8 cellular contexts compared by ENCODE assay signal in the genomic region with DNA sequence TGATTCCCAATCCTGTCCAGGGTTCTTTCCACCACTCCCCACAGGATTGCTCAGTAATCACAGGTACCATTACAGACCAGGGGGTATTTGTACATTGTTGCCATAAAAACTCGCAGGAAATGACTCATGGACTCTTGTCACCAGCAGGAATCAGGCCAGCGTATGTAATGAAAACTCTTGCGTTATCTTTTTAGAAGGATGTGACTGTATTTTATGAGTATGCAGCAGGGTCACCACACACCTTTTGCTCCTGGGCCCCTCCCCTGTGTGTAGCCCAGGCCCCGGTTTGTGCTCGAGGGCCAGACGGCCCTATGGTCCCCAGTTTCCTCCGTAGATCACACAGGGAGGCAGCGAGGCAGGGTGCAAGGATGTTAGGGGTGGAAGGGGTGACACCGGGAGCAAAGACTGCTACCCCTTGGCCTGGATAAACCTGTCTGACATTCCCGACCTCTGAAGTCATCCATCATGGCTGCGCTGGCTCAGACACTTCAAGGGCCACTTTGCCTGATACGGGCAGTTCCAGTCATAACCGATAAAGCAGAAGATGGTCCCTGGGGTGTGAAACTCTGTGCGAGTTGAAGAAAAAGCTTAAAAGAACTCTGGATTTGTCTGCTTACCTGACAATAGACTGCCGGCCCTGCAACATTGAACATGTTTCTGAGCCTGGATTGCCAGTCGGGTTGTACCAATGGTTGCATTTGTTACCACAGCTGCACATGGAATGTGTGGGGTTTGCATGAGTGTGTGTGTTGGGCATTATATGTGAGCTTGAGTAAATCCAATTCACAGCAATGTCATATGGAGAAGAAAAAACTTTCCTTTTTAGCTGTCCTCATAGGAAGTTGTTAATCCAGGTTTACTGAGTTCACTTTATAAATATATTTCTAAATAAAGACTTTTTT. TPM values are rescaled to one million over a fixed set of nuclear protein-coding genes. Genes with fewer than 3 reads are reported as not detected.
DNase-seq lines count a peak whose midpoint lies in the region; ATAC-seq and TF ChIP-seq lines count a peak whose summit lies in the region.

No MANE protein-coding gene starts in this region.

- peaks cover 0 to 15% (median 0%) of the 10 kb centered on the region in 11 experiments; a peak in 6 of 22 replicates for H3K36me3 ChIP-seq in BLaER1 treated with 17β-estradiol and CSF1 and Interleukin-3, amounts not matched to agents 10 nM and 100 nM

- DNase-seq in HuH-7 (ENCODE audit: low spot score) = peak; percentile 44
- no peak for DNase-seq in activated T-helper 1 cell treated with anti-CD3 and anti-CD28 coated beads, Interleukin-12 subunit alpha, Interleukin-12 subunit beta, Interleukin-2, Interleukin-4 antibody, amounts not matched to agents 30 ng/mL and 10 ng/mL and 1 ng/mL, durations not matched to agents 14 hours and 24 hours and 36 hours (ENCODE audit: low spot score)
- peak; percentile 92 for DNase-seq in islet precursor cell
- no peak for DNase-seq in WTC11 (ENCODE audit: low spot score)

- intact Hi-C loops in activated T-helper 1 cell treated with anti-CD3 and anti-CD28 coated beads, Interleukin-12 subunit alpha, Interleukin-12 subunit beta, Interleukin-2, Interleukin-4 antibody, amounts not matched to agents 30 ng/mL and 10 ng/mL and 1 ng/mL, durations not matched to agents 14 hours and 24 hours and 36 hours (cut with micrococcal nuclease) = loop anchor here (1.0 kb wide), 1 partner anchor 8 kb away; no protein-coding TSS in a partner anchor

- peak overlapping the region in 1 of 11 experiments; percentile 2; a peak in 1 of 22 replicates for H3K9ac ChIP-seq in BLaER1 treated with 17β-estradiol and CSF1 and Interleukin-3, amounts not matched to agents 10 nM and 100 nM

- no peak for TF ChIP-seq CTCF in WTC11 (IDR thresholded peaks at IDR 0.05)

- H4K20me1 ChIP-seq in BLaER1 treated with 17β-estradiol and CSF1 and Interleukin-3, amounts not matched to agents 10 nM and 100 nM = no peaks in the 10 kb centered on the region

- no peaks in the 10 kb centered on the region for H3K9me3 Mint-ChIP-seq in activated T-helper 1 cell treated with anti-CD3 and anti-CD28 coated beads, Interleukin-12 subunit alpha, Interleukin-12 subunit beta, Interleukin-2, Interleukin-4 antibody, amounts not matched to agents 30 ng/mL and 10 ng/mL and 1 ng/mL, durations not matched to agents 14 hours and 24 hours and 36 hours
- peaks cover 3% of the 10 kb centered on the region for H3K9me3 Mint-ChIP-seq in WTC11

- H3K4me2 ChIP-seq in BLaER1 treated with 17β-estradiol and CSF1 and Interleukin-3, amounts not matched to agents 10 nM and 100 nM = peak overlapping the region in 10 of 11 experiments; percentile 29 to 85 (median 63); a peak in 16 of 22 replicates

- ATAC-seq in GM18858 (IDR thresholded peaks at IDR 0.05; ENCODE audit: unreplicated experiment) (no peak), GM21529 (IDR thresholded peaks at IDR 0.05; ENCODE audit: unreplicated experiment) (no peak), GM19467 (IDR thresholded peaks at IDR 0.05; ENCODE audit: unreplicated experiment) (no peak), WTC11 (no peak)

- POLR2A ChIA-PET in WTC11 (lab: Charles Lee) = no interaction called here

- H3K27ac ChIP-seq in BLaER1 treated with 17β-estradiol and CSF1 and Interleukin-3, amounts not matched to agents 10 nM and 100 nM = peak overlapping the region in 5 of 11 experiments; percentile 4 to 61 (median 43); a peak in 7 of 22 replicates

- peaks cover 48% of the 10 kb centered on the region for H3K36me3 Mint-ChIP-seq in activated T-helper 1 cell treated with anti-CD3 and anti-CD28 coated beads, Interleukin-12 subunit alpha, Interleukin-12 subunit beta, Interleukin-2, Interleukin-4 antibody, amounts not matched to agents 30 ng/mL and 10 ng/mL and 1 ng/mL, durations not matched to agents 14 hours and 24 hours and 36 hours (ENCODE audit: low read depth)
- H3K36me3 Mint-ChIP-seq in WTC11 = no peaks in the 10 kb centered on the region

- H3K9me3 ChIP-seq in BLaER1 treated with 17β-estradiol and CSF1 and Interleukin-3, amounts not matched to agents 10 nM and 100 nM (replicated peaks in 1 of 11) = peaks cover 0 to 6% (median 3%) of the 10 kb centered on the region in 11 experiments; a peak in 5 of 22 replicates

- peaks cover 0 to 80% (median 35%) of the 10 kb centered on the region in 10 experiments; a peak in 15 of 20 replicates for H3K4me1 ChIP-seq in BLaER1 treated with 17β-estradiol and CSF1 and Interleukin-3, amounts not matched to agents 10 nM and 100 nM

- peaks cover 67% of the 10 kb centered on the region for H3K4me1 Mint-ChIP-seq in activated T-helper 1 cell treated with anti-CD3 and anti-CD28 coated beads, Interleukin-12 subunit alpha, Interleukin-12 subunit beta, Interleukin-2, Interleukin-4 antibody, amounts not matched to agents 30 ng/mL and 10 ng/mL and 1 ng/mL, durations not matched to agents 14 hours and 24 hours and 36 hours (ENCODE audit: low read depth)
- peaks cover under 1% of the 10 kb centered on the region for H3K4me1 Mint-ChIP-seq in WTC11

- H3K4me3 ChIP-seq in BLaER1 treated with 17β-estradiol and CSF1 and Interleukin-3, amounts not matched to agents 10 nM and 100 nM = peak overlapping the region in 1 of 10 experiments; percentile 24; a peak in 1 of 20 replicates

- H3K27me3 ChIP-seq in BLaER1 treated with 17β-estradiol and CSF1 and Interleukin-3, amounts not matched to agents 10 nM and 100 nM = no peaks in the 10 kb centered on the region

- H3K27ac Mint-ChIP-seq in activated T-helper 1 cell treated with anti-CD3 and anti-CD28 coated beads, Interleukin-12 subunit alpha, Interleukin-12 subunit beta, Interleukin-2, Interleukin-4 antibody, amounts not matched to agents 30 ng/mL and 10 ng/mL and 1 ng/mL, durations not matched to agents 14 hours and 24 hours and 36 hours = peak overlapping the region; percentile 79
- H3K27ac Mint-ChIP-seq in WTC11 = no peak overlapping the region

- CTCF ChIA-PET in WTC11 (lab: Charles Lee) = no interaction called here

- no peaks in the 10 kb centered on the region for H3K27me3 Mint-ChIP-seq in activated T-helper 1 cell treated with anti-CD3 and anti-CD28 coated beads, Interleukin-12 subunit alpha, Interleukin-12 subunit beta, Interleukin-2, Interleukin-4 antibody, amounts not matched to agents 30 ng/mL and 10 ng/mL and 1 ng/mL, durations not matched to agents 14 hours and 24 hours and 36 hours (ENCODE audit: insufficient read depth)
- H3K27me3 Mint-ChIP-seq in WTC11 (ENCODE audit: low read depth) = no peaks in the 10 kb centered on the region

- H3K4me3 Mint-ChIP-seq in activated T-helper 1 cell treated with anti-CD3 and anti-CD28 coated beads, Interleukin-12 subunit alpha, Interleukin-12 subunit beta, Interleukin-2, Interleukin-4 antibody, amounts not matched to agents 30 ng/mL and 10 ng/mL and 1 ng/mL, durations not matched to agents 14 hours and 24 hours and 36 hours = peak overlapping the region; percentile 17
- no peak overlapping the region for H3K4me3 Mint-ChIP-seq in WTC11

TF ChIP-seq in WTC11, 78 proteins besides CTCF, POLR2A, EP300 and RAD21 (continues in another document):
- no peak for TF ChIP-seq GTF2I (CRISPR knock-in tag; conservative IDR thresholded peaks at IDR 0.05)
- TF ChIP-seq, protein P1, sequence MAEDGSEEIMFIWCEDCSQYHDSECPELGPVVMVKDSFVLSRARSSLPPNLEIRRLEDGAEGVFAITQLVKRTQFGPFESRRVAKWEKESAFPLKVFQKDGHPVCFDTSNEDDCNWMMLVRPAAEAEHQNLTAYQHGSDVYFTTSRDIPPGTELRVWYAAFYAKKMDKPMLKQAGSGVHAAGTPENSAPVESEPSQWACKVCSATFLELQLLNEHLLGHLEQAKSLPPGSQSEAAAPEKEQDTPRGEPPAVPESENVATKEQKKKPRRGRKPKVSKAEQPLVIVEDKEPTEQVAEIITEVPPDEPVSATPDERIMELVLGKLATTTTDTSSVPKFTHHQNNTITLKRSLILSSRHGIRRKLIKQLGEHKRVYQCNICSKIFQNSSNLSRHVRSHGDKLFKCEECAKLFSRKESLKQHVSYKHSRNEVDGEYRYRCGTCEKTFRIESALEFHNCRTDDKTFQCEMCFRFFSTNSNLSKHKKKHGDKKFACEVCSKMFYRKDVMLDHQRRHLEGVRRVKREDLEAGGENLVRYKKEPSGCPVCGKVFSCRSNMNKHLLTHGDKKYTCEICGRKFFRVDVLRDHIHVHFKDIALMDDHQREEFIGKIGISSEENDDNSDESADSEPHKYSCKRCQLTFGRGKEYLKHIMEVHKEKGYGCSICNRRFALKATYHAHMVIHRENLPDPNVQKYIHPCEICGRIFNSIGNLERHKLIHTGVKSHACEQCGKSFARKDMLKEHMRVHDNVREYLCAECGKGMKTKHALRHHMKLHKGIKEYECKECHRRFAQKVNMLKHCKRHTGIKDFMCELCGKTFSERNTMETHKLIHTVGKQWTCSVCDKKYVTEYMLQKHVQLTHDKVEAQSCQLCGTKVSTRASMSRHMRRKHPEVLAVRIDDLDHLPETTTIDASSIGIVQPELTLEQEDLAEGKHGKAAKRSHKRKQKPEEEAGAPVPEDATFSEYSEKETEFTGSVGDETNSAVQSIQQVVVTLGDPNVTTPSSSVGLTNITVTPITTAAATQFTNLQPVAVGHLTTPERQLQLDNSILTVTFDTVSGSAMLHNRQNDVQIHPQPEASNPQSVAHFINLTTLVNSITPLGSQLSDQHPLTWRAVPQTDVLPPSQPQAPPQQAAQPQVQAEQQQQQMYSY (CRISPR knock-in tag; IDR thresholded peaks at IDR 0.05) = no peak
- no peak for TF ChIP-seq RELA (CRISPR knock-in tag; IDR thresholded peaks at IDR 0.05; ENCODE audit: borderline replicate concordance)
- no peak for TF ChIP-seq SMAD3 (CRISPR knock-in tag; IDR thresholded peaks at IDR 0.05; ENCODE audit: borderline replicate concordance)

RNA-seq across cellular contexts. Expression of a gene that starts 57.0 kb away (rescaled TPM):
- total RNA-seq in activated T-helper 1 cell treated with anti-CD3 and anti-CD28 coated beads, Interleukin-12 subunit alpha, Interleukin-12 subunit beta, Interleukin-2, Interleukin-4 antibody, amounts not matched to agents 30 ng/mL and 10 ng/mL and 1 ng/mL, durations not matched to agents 14 hours and 24 hours and 36 hours = 595 and 619 TPM in 2 replicates
- 2.2 to 3.1 TPM (median 2.6 TPM) in 3 replicates for total RNA-seq in WTC11 (2021)

Comparison
In these comparisons a context has a peak if more than half of its experiments do, and no peak if none do; other contexts are left out.
1. DNase-seq: peak in HuH-7 (single experiment) and islet precursor cell (single experiment); none in activated T-helper 1 cell treated with anti-CD3 and anti-CD28 coated beads, Interleukin-12 subunit alpha, Interleukin-12 subunit beta, Interleukin-2, Interleukin-4 antibody, amounts not matched to agents 30 ng/mL and 10 ng/mL and 1 ng/mL, durations not matched to agents 14 hours and 24 hours and 36 hours (single experiment) and WTC11 (single experiment).
2. RNA of a gene that starts 57.0 kb away (total RNA-seq): 595 to 619 TPM in activated T-helper 1 cell treated with anti-CD3 and anti-CD28 coated beads, Interleukin-12 subunit alpha, Interleukin-12 subunit beta, Interleukin-2, Interleukin-4 antibody, amounts not matched to agents 30 ng/mL and 10 ng/mL and 1 ng/mL, durations not matched to agents 14 hours and 24 hours and 36 hours; 2.2 to 3.1 TPM in WTC11; every median in the first group is over 100 times any median in the second.